22 cellular contexts compared by ENCODE assay signal in genomic region chr1:100023482-100023881, GRCh38. TPM values are rescaled to one million over a fixed set of nuclear protein-coding genes. Genes with fewer than 3 reads are reported as not detected.
A peak's percentile ranks its signal among the peaks of the same experiment; 100 is the strongest.
DNase-seq lines count a peak whose midpoint lies in the region; ATAC-seq, FAIRE-seq and TF ChIP-seq lines count a peak whose summit lies in the region.
"Had no signal": no experiment of that assay in that cellular context is flagged by ENCODE, and none has a peak within 500 bp of the region (broad histone marks: within the 10 kb centered on the region; RNA-seq: fewer than 3 reads in every experiment).

No MANE protein-coding gene starts in this region.

- FAIRE-seq in K562 (lab: Jason Lieb, UNC): no peak
- FAIRE-seq: A549, GM12892 had no signal

- no peaks in the 10 kb centered on the region for H3K9me3 Mint-ChIP-seq in Calu3 (ENCODE audit: low read depth, unreplicated experiment)
- H3K9me3 Mint-ChIP-seq: CD14-positive monocyte; CD4-positive, alpha-beta T cell; CD8-positive, alpha-beta memory T cell; GM23338; H9 had no signal

- BruUV-seq in Calu3 (replicated peaks; lab: Mats Ljungman, UMichigan) (TSS peak; percentile 37), K562 (replicated peaks; lab: Mats Ljungman, UMichigan) (TSS peak; percentile 30)

- TF ChIP-seq CTCF in right atrium auricular region (IDR thresholded peaks at IDR 0.05) (no peak), Calu3 (IDR thresholded peaks at IDR 0.05; ENCODE audit: unreplicated experiment) (no peak), K562 (IDR thresholded peaks at IDR 0.05 in 2 of 3, conservative IDR thresholded peaks at IDR 0.05 in 1 of 3; ENCODE audit: insufficient read depth in 2 of 3, low read depth in 1 of 3, low read length in 3 of 3) (no peak), left ventricle myocardium inferior (IDR thresholded peaks at IDR 0.05; ENCODE audit: borderline replicate concordance) (no peak)

- POLR2A ChIA-PET in K562 (lab: Yijun Ruan, JAX): interaction anchor here (0.8 to 1.3 kb wide), 2 partner anchors 13 to 584 kb away, joined by 3 read pairs; no protein-coding TSS in a partner anchor

- H3K4me1 ChIP-seq in right atrium auricular region (no peaks in the 10 kb centered on the region), K562 (replicated peaks in 1 of 2; ENCODE audit: control insufficient read depth in 2 of 2, insufficient read depth in 2 of 2, low read length in 2 of 2) (0 out of 5 replicates have a peak, but pooled peaks cover 0 to under 1% of the 10 kb centered on the region in 2 experiments), left ventricle myocardium inferior (no peaks in the 10 kb centered on the region)
- H3K4me1 ChIP-seq: A549 had no signal

- ATAC-seq in Right ventricle myocardium superior (ENCODE audit: poor library complexity): peak; percentile 80
- no peak for ATAC-seq in K562
- no peak for ATAC-seq in left colon
- ATAC-seq in GM21825 (IDR thresholded peaks at IDR 0.05; ENCODE audit: unreplicated experiment): no peak
- ATAC-seq: A549, GM23338, HCT116 had no signal

- H3K4me2 ChIP-seq in K562 (ENCODE audit: insufficient read depth, low read length): no peak overlapping the region
- H3K4me2 ChIP-seq: A549; BLaER1 treated with 17β-estradiol and CSF1 and Interleukin-3, amounts not matched to agents 10 nM and 100 nM; GM23338 had no signal

- no peak for TF ChIP-seq EP300 in K562 (IDR thresholded peaks at IDR 0.05; ENCODE audit: low read length)

- H4K20me1 ChIP-seq in K562 (replicated peaks; ENCODE audit: control insufficient read depth, insufficient read depth, low read length): no peaks in the 10 kb centered on the region
- H4K20me1 ChIP-seq: BLaER1 treated with 17β-estradiol and CSF1 and Interleukin-3, amounts not matched to agents 10 nM and 100 nM had no signal

- H3K27me3 ChIP-seq in right atrium auricular region (no peaks in the 10 kb centered on the region), K562 (ENCODE audit: control insufficient read depth in 2 of 2, insufficient read depth in 2 of 2, low read length in 2 of 2) (no peaks in the 10 kb centered on the region), left ventricle myocardium inferior (ENCODE audit: low read depth) (no peaks in the 10 kb centered on the region)
- H3K27me3 ChIP-seq: BE2C; BLaER1 treated with 17β-estradiol and CSF1 and Interleukin-3, amounts not matched to agents 10 nM and 100 nM had no signal

- H3K4me3 ChIP-seq in right atrium auricular region (no peak overlapping the region), K562 (no peak overlapping the region), left ventricle myocardium inferior (no peak overlapping the region)
- H3K4me3 ChIP-seq: A549; BLaER1 treated with 17β-estradiol and CSF1 and Interleukin-3, amounts not matched to agents 10 nM and 100 nM; GM23338 had no signal

- no peak overlapping the region for H3K4me3 Mint-ChIP-seq in Calu3 (ENCODE audit: low read depth, unreplicated experiment)
- H3K4me3 Mint-ChIP-seq: CD14-positive monocyte; CD4-positive, alpha-beta T cell; CD8-positive, alpha-beta memory T cell; GM23338; H9 had no signal

- no peaks in the 10 kb centered on the region for H3K79me2 ChIP-seq in K562 (ENCODE audit: control insufficient read depth, insufficient read depth, low read length)

- peaks cover 5% of the 10 kb centered on the region for H3K36me3 Mint-ChIP-seq in Calu3 (ENCODE audit: insufficient read depth, unreplicated experiment)

- 98% methylated on average over 6 of the region's 6 CpGs for WGBS in K562 (ENCODE audit: insufficient coverage, low coverage, missing lambda C conversion rate)

- no peaks in the 10 kb centered on the region for H3K4me1 Mint-ChIP-seq in Calu3 (ENCODE audit: low read depth, unreplicated experiment)
- H3K4me1 Mint-ChIP-seq: CD14-positive monocyte, GM23338, H9 had no signal

- H3K9me1 ChIP-seq in K562 (ENCODE audit: control insufficient read depth, insufficient read depth, low read length): no peaks in the 10 kb centered on the region

- H3K36me3 ChIP-seq in right atrium auricular region: no peaks in the 10 kb centered on the region
- peaks cover 5% of the 10 kb centered on the region; the same call in 1 of the 3 replicates for H3K36me3 ChIP-seq in K562 (ENCODE audit: control insufficient read depth, insufficient read depth, low read length)
- H3K36me3 ChIP-seq in left ventricle myocardium inferior: peaks cover 2% of the 10 kb centered on the region
- H3K36me3 ChIP-seq: BE2C had no signal

- H3K27ac ChIP-seq in right atrium auricular region: no peak overlapping the region
- H3K27ac ChIP-seq in K562 (ENCODE audit: extremely low read depth, low read depth, low read length): no peak overlapping the region
- H3K27ac ChIP-seq in left ventricle myocardium inferior (replicated peaks): peak overlapping the region; percentile 45
- H3K27ac ChIP-seq: A549; BLaER1 treated with 17β-estradiol and CSF1 and Interleukin-3, amounts not matched to agents 10 nM and 100 nM had no signal

- no peaks in the 10 kb centered on the region for H3K9me3 ChIP-seq in right atrium auricular region
- no peaks in the 10 kb centered on the region for H3K9me3 ChIP-seq in K562 (replicated peaks; ENCODE audit: control insufficient read depth, insufficient read depth, low read depth, low read length)
- no peaks in the 10 kb centered on the region for H3K9me3 ChIP-seq in left ventricle myocardium inferior (replicated peaks)
- H3K9me3 ChIP-seq: A549; BE2C; BLaER1 treated with 17β-estradiol and CSF1 and Interleukin-3, amounts not matched to agents 10 nM and 100 nM had no signal

- no peak for DNase-seq in Right ventricle myocardium superior
- DNase-seq in right atrium auricular region (ENCODE audit: low spot score): no peak
- no peak for DNase-seq in Calu3
- no peak for DNase-seq in K562 (ENCODE audit: extremely low read depth in 1 of 4, low spot score in 3 of 4)
- no peak for DNase-seq in left ventricle myocardium inferior
- no peak for DNase-seq in left colon
- DNase-seq: 8988T; ACHN; AML-193; BE2C; CD4-positive, alpha-beta T cell; CD8-positive, alpha-beta memory T cell; DMS53; DND-41; H9 had no signal

- H2AFZ ChIP-seq in K562 (ENCODE audit: low read depth, low read length): no peak overlapping the region
- H2AFZ ChIP-seq: GM23338 had no signal

- H3K27me3 Mint-ChIP-seq in Calu3 (ENCODE audit: unreplicated experiment): no peaks in the 10 kb centered on the region
- H3K27me3 Mint-ChIP-seq: CD4-positive, alpha-beta T cell; CD8-positive, alpha-beta memory T cell had no signal

- no peak overlapping the region for H3K27ac Mint-ChIP-seq in Calu3 (ENCODE audit: unreplicated experiment)
- H3K27ac Mint-ChIP-seq: CD4-positive, alpha-beta T cell; GM23338; H9 had no signal

- no peak for TF ChIP-seq RAD21 in K562 (CRISPR knock-in tag; conservative IDR thresholded peaks at IDR 0.05 in 1 of 2, IDR thresholded peaks at IDR 0.05 in 1 of 2)

- TF ChIP-seq POLR2A in K562 (conservative IDR thresholded peaks at IDR 0.05): no peak

- intact Hi-C loops in Right ventricle myocardium superior (cut with DNase I) (no loop called here), Calu3 (cut with micrococcal nuclease; ENCODE audit: unreplicated experiment) (no loop called here), K562 (cut with micrococcal nuclease) (no loop called here), left ventricle myocardium inferior (cut with micrococcal nuclease) (no loop called here), left colon (cut with DNase I, micrococcal nuclease) (no loop called here)

- CTCF ChIA-PET in Calu3 (lab: Charles Lee) (no interaction called here), K562 (lab: Yijun Ruan, JAX; ENCODE audit: low intra/inter-chr PET ratio) (no interaction called here)

- in situ Hi-C loops in K562 (cut with MboI): no loop called here

- no peak overlapping the region for H3K9ac ChIP-seq in K562 (ENCODE audit: insufficient read depth in 1 of 2, low read depth in 2 of 2, low read length in 2 of 2)
- H3K9ac ChIP-seq: BLaER1 treated with 17β-estradiol and CSF1 and Interleukin-3, amounts not matched to agents 10 nM and 100 nM had no signal

TF ChIP-seq in K562, 482 proteins besides CTCF, POLR2A, EP300 and RAD21 (continues in another document):
- no peak for TF ChIP-seq ZFPM2 (CRISPR knock-in tag; IDR thresholded peaks at IDR 0.05)
- no peak for TF ChIP-seq GTF2A2 (tag; IDR thresholded peaks at IDR 0.05)
- TF ChIP-seq TRIM24 (IDR thresholded peaks at IDR 0.05): no peak

RNA-seq across cellular contexts. Expression of gene SLC35A3, which starts 53.7 kb away (rescaled TPM):
- total RNA-seq in Right ventricle myocardium superior (7.7 TPM), right atrium auricular region (1 to 10 TPM; 6.6 to 8.7 TPM), Calu3 (2022) (31.2 and 33.9 TPM in 2 replicates), K562 (2014; rRNA removed) (10.6 and 20.2 TPM in 2 replicates), K562 (2014; rRNA removed; fragmentation: Illumina TruSeq; extraction: Trizol) (20.5 and 24.1 TPM in 2 replicates), K562 (2015; rRNA removed; fragmentation: Illumina TruSeq; extraction: Trizol) (14.6 and 16.1 TPM in 2 replicates), K562 (2021) (12.9 and 13.2 TPM in 2 replicates), left ventricle myocardium inferior (7.7 TPM), left colon (100 to 1,000 TPM; 180 to 192 TPM)
- total RNA-seq in K562 (2011; cell fraction: chromatin; rRNA removed; ENCODE audit: low replicate concordance): 19.7 and 45.4 TPM in 2 replicates
- total RNA-seq in K562 (2011; cell fraction: nucleolus; rRNA removed): 10.5 and 11.8 TPM in 2 replicates
- 29.5 and 65.9 TPM in 2 replicates for total RNA-seq in K562 (2011; cell fraction: nucleoplasm; rRNA removed)
- polyA plus RNA-seq in K562 (2011; rRNA removed) (13.3 and 21.7 TPM in 2 replicates), K562 (2014; fragmentation: Illumina TruSeq; extraction: Trizol) (8.8 and 10.9 TPM in 2 replicates), K562 (2014; fragmentation: Nextera tagmentation; extraction: Ambion mirVana) (1 to 10 TPM; 3.5 to 3.7 TPM), K562 (2014; rRNA removed) (11.7 and 14.0 TPM in 2 replicates)
- 3.8 and 6.1 TPM in 2 replicates for polyA plus RNA-seq in K562 (2011; cell fraction: cytosol; rRNA removed)
- 8.4 and 10.2 TPM in 2 replicates for polyA plus RNA-seq in K562 (2011; cell fraction: nucleus; rRNA removed)
- 10.3 and 11.7 TPM in 2 replicates for polyA plus RNA-seq in K562 (2012)
- polyA minus RNA-seq in K562 (2011; rRNA and poly(A)+ RNA removed): 13.7 and 17.2 TPM in 2 replicates
- polyA minus RNA-seq in K562 (2011; cell fraction: cytosol; rRNA and poly(A)+ RNA removed): 4.8 and 5.4 TPM in 2 replicates
- polyA minus RNA-seq in K562 (2011; cell fraction: nucleus; rRNA and poly(A)+ RNA removed): 11.8 and 15.4 TPM in 2 replicates
